In the genomic region with DNA sequence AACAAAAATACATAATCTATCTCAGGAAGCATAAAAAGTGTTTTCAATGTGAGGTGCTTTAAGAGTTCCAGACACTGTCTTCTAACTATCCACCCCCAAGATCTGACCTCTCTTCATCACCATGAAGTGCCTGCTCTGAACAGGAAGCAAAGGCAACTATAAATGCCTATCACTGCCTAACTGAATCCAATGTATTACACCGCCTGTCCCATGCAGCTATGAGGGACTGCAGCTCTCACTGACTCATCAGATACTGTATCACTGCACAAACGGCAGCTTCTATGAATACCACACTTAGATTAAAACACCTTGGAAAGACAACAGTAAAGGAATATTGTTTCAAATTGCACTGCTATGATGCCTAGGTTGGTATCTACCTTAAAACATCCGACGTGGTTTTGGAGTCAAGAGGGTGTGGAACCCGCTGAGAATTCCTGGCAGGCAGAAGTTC, we compare ENCODE assay signal across 18 cellular contexts.
A peak's percentile ranks its signal among the peaks of the same experiment; 100 is the strongest.
DNase-seq lines count a peak whose midpoint lies in the region; ATAC-seq and TF ChIP-seq lines count a peak whose summit lies in the region.
"Had no signal": no experiment of that assay in that cellular context is flagged by ENCODE, and none has a peak within 500 bp of the region (broad histone marks: within the 10 kb centered on the region; RNA-seq: fewer than 3 reads in every experiment).

No MANE protein-coding gene starts in this region.

- no peaks in the 10 kb centered on the region for H3K9me3 Mint-ChIP-seq in activated CD8-positive, alpha-beta T cell treated with anti-CD3 and anti-CD28 coated beads, Interleukin-2, amount 10 ng/mL, durations not matched to agents 7 days and 5 days (ENCODE audit: insufficient read depth)
- no peaks in the 10 kb centered on the region for H3K9me3 Mint-ChIP-seq in activated CD8-positive, alpha-beta T cell treated with anti-CD3 and anti-CD28 coated beads for 36 hours
- H3K9me3 Mint-ChIP-seq: dendritic cell treated with granulocyte-macrophage colony-stimulating factor and Interleukin-4, amounts not matched to agents 40 ng/mL and 50 ng/mL, for 4 days; stimulated activated naive B cell treated with anti-CD40 and anti-IgM and Interleukin-4, amounts not matched to agents 10 μg/mL and 1 μg/mL and 100 μg/mL, for 72 hours had no signal

- H3K27ac Mint-ChIP-seq in activated CD8-positive, alpha-beta T cell treated with anti-CD3 and anti-CD28 coated beads, Interleukin-2, amount 10 ng/mL, durations not matched to agents 7 days and 5 days = peak overlapping the region; percentile 70
- no peak overlapping the region for H3K27ac Mint-ChIP-seq in activated CD8-positive, alpha-beta T cell treated with anti-CD3 and anti-CD28 coated beads for 36 hours
- H3K27ac Mint-ChIP-seq: dendritic cell treated with granulocyte-macrophage colony-stimulating factor and Interleukin-4, amounts not matched to agents 40 ng/mL and 50 ng/mL, for 4 days; stimulated activated naive B cell treated with anti-CD40 and anti-IgM and Interleukin-4, amounts not matched to agents 10 μg/mL and 1 μg/mL and 100 μg/mL, for 72 hours had no signal

- no peaks in the 10 kb centered on the region for H3K27me3 Mint-ChIP-seq in activated CD8-positive, alpha-beta T cell treated with anti-CD3 and anti-CD28 coated beads, Interleukin-2, amount 10 ng/mL, durations not matched to agents 7 days and 5 days (ENCODE audit: low read depth)
- no peaks in the 10 kb centered on the region for H3K27me3 Mint-ChIP-seq in activated CD8-positive, alpha-beta T cell treated with anti-CD3 and anti-CD28 coated beads for 36 hours
- H3K27me3 Mint-ChIP-seq: dendritic cell treated with granulocyte-macrophage colony-stimulating factor and Interleukin-4, amounts not matched to agents 40 ng/mL and 50 ng/mL, for 4 days; stimulated activated naive B cell treated with anti-CD40 and anti-IgM and Interleukin-4, amounts not matched to agents 10 μg/mL and 1 μg/mL and 100 μg/mL, for 72 hours had no signal

- no peak for TF ChIP-seq CTCF in activated CD8-positive, alpha-beta T cell treated with anti-CD3 and anti-CD28 coated beads for 36 hours (IDR thresholded peaks at IDR 0.05)
- TF ChIP-seq CTCF in fibroblast of mammary gland (conservative IDR thresholded peaks at IDR 0.05; ENCODE audit: control insufficient read depth, insufficient read depth, low read depth, low read length) (no peak), heart left ventricle (IDR thresholded peaks at IDR 0.05) (no peak), esophagus squamous epithelium (IDR thresholded peaks at IDR 0.05) (no peak)

- H3K4me1 ChIP-seq in SJSA1 (replicated peaks) = peaks cover 41% of the 10 kb centered on the region
- peaks cover 26% of the 10 kb centered on the region for H3K4me1 ChIP-seq in skeletal muscle satellite cell (ENCODE audit: control insufficient read depth, insufficient read depth, low read length)
- H3K4me1 ChIP-seq in heart left ventricle = no peaks in the 10 kb centered on the region
- no peaks in the 10 kb centered on the region for H3K4me1 ChIP-seq in esophagus squamous epithelium
- H3K4me1 ChIP-seq: HAP-1, lower lobe of right lung, SJCRH30 had no signal

- H3K27me3 ChIP-seq in SJSA1 (replicated peaks) (no peaks in the 10 kb centered on the region), skeletal muscle satellite cell (ENCODE audit: control insufficient read depth, insufficient read depth, low read length) (no peaks in the 10 kb centered on the region), heart left ventricle (no peaks in the 10 kb centered on the region), esophagus squamous epithelium (no peaks in the 10 kb centered on the region)
- H3K27me3 ChIP-seq: SJCRH30 had no signal

- H3K4me1 Mint-ChIP-seq in activated CD8-positive, alpha-beta T cell treated with anti-CD3 and anti-CD28 coated beads, Interleukin-2, amount 10 ng/mL, durations not matched to agents 7 days and 5 days (ENCODE audit: low read depth) = peaks cover 70% of the 10 kb centered on the region
- H3K4me1 Mint-ChIP-seq in activated CD8-positive, alpha-beta T cell treated with anti-CD3 and anti-CD28 coated beads for 36 hours (ENCODE audit: low read depth) = peaks cover 24% of the 10 kb centered on the region

- no peak for ATAC-seq in activated CD8-positive, alpha-beta T cell treated with anti-CD3 and anti-CD28 coated beads, Interleukin-2, amount 10 ng/mL, durations not matched to agents 7 days and 5 days
- no peak for ATAC-seq in activated CD8-positive, alpha-beta T cell treated with anti-CD3 and anti-CD28 coated beads for 36 hours
- no peak for ATAC-seq in heart left ventricle
- ATAC-seq: HepG2; stimulated activated naive B cell treated with anti-CD40 and anti-IgM and Interleukin-4, amounts not matched to agents 10 μg/mL and 1 μg/mL and 100 μg/mL, for 72 hours had no signal

- H3K9me3 ChIP-seq in SJSA1 (replicated peaks) = no peaks in the 10 kb centered on the region
- no peaks in the 10 kb centered on the region for H3K9me3 ChIP-seq in skeletal muscle satellite cell (replicated peaks; ENCODE audit: low read length)
- no peaks in the 10 kb centered on the region for H3K9me3 ChIP-seq in heart left ventricle
- no peaks in the 10 kb centered on the region for H3K9me3 ChIP-seq in esophagus squamous epithelium
- H3K9me3 ChIP-seq: HAP-1, lower lobe of right lung, SJCRH30 had no signal

- intact Hi-C loops in activated CD8-positive, alpha-beta T cell treated with anti-CD3 and anti-CD28 coated beads for 36 hours (cut with micrococcal nuclease) = no loop called here
- intact Hi-C loops in heart left ventricle (cut with DNase I) (no loop called here), esophagus squamous epithelium (cut with DNase I) (no loop called here)

- 75 to 83% (median 78%) methylated on average over 5 of the region's 5 CpGs for WGBS in heart left ventricle, 4 donors
- WGBS in esophagus squamous epithelium, 2 donors = 88 to 89% methylated on average over 5 of the region's 5 CpGs

- no peak overlapping the region for H3K4me3 ChIP-seq in SJSA1
- no peak overlapping the region for H3K4me3 ChIP-seq in fibroblast of mammary gland (ENCODE audit: control insufficient read depth, low read depth, low read length)
- peak overlapping the region; percentile 20 for H3K4me3 ChIP-seq in skeletal muscle satellite cell (ENCODE audit: low read length)
- no peak overlapping the region for H3K4me3 ChIP-seq in heart left ventricle
- H3K4me3 ChIP-seq in esophagus squamous epithelium = no peak overlapping the region
- H3K4me3 ChIP-seq: HAP-1, lower lobe of right lung, SJCRH30 had no signal

- H3K27ac ChIP-seq in SJSA1 (peak overlapping the region; percentile 93), heart left ventricle (no peak overlapping the region), esophagus squamous epithelium (no peak overlapping the region)
- H3K27ac ChIP-seq: lower lobe of right lung, SJCRH30 had no signal

- no peak for TF ChIP-seq POLR2A in heart left ventricle (IDR thresholded peaks at IDR 0.05)
- no peak for TF ChIP-seq POLR2A in esophagus squamous epithelium (IDR thresholded peaks at IDR 0.05)

- H3K4me2 ChIP-seq in skeletal muscle satellite cell (ENCODE audit: low read length) = peak overlapping the region; percentile 61

- CTCF ChIA-PET in activated CD8-positive, alpha-beta T cell treated with anti-CD3 and anti-CD28 coated beads, Interleukin-2, amount 10 ng/mL, durations not matched to agents 7 days and 5 days (lab: Charles Lee) = no interaction called here
- CTCF ChIA-PET in activated CD8-positive, alpha-beta T cell treated with anti-CD3 and anti-CD28 coated beads for 36 hours (lab: Charles Lee) = interaction anchor here (0.6 kb wide), 1 partner anchor 35 kb away, joined by 3 read pairs; no protein-coding TSS in a partner anchor

- DNase-seq in activated CD8-positive, alpha-beta T cell treated with anti-CD3 and anti-CD28 coated beads, Interleukin-2, amount 10 ng/mL, durations not matched to agents 7 days and 5 days = no peak
- DNase-seq in activated CD8-positive, alpha-beta T cell treated with anti-CD3 and anti-CD28 coated beads for 36 hours = no peak
- peak in 1 of 2 experiments; percentile 84 for DNase-seq in SJSA1 (ENCODE audit: low read depth in 1 of 2, low spot score in 2 of 2)
- peak; percentile 69 for DNase-seq in fibroblast of mammary gland (ENCODE audit: low read depth)
- no peak for DNase-seq in DMS153 treated with DMSO at 0.1 percent for 48 hours (lab: John Stamatoyannopoulos, UW; ENCODE audit: unreplicated experiment)
- no peak for DNase-seq in heart left ventricle
- DNase-seq in esophagus squamous epithelium (lab: John Stamatoyannopoulos, UW) = no peak
- DNase-seq: activated effector memory CD4-positive, alpha-beta T cell treated with Interleukin-2 at 50 U/mL for 16 hours; DMS79; lower lobe of right lung; NCI-H748 treated with DMSO at 0.1 percent for 48 hours; SJCRH30; stimulated activated CD4-positive, alpha-beta T cell treated with anti-CD3 and anti-CD28 coated beads, Interleukin-2, amount 100 ng/mL, for 24 hours; stimulated activated naive B cell treated with anti-CD40 and anti-IgM and Interleukin-4, amounts not matched to agents 10 μg/mL and 1 μg/mL and 100 μg/mL, for 72 hours had no signal

- peak overlapping the region; percentile 55 for H3K9ac ChIP-seq in skeletal muscle satellite cell (ENCODE audit: low read depth, low read length)

- no peak overlapping the region for H3K4me3 Mint-ChIP-seq in activated CD8-positive, alpha-beta T cell treated with anti-CD3 and anti-CD28 coated beads, Interleukin-2, amount 10 ng/mL, durations not matched to agents 7 days and 5 days
- no peak overlapping the region for H3K4me3 Mint-ChIP-seq in activated CD8-positive, alpha-beta T cell treated with anti-CD3 and anti-CD28 coated beads for 36 hours
- H3K4me3 Mint-ChIP-seq: dendritic cell treated with granulocyte-macrophage colony-stimulating factor and Interleukin-4, amounts not matched to agents 40 ng/mL and 50 ng/mL, for 4 days; stimulated activated naive B cell treated with anti-CD40 and anti-IgM and Interleukin-4, amounts not matched to agents 10 μg/mL and 1 μg/mL and 100 μg/mL, for 72 hours had no signal

- POLR2A ChIA-PET in activated CD8-positive, alpha-beta T cell treated with anti-CD3 and anti-CD28 coated beads, Interleukin-2, amount 10 ng/mL, durations not matched to agents 7 days and 5 days (lab: Charles Lee) = no interaction called here
- POLR2A ChIA-PET in activated CD8-positive, alpha-beta T cell treated with anti-CD3 and anti-CD28 coated beads for 36 hours (lab: Charles Lee) = no interaction called here

- H3K36me3 ChIP-seq in SJSA1 (peaks cover 58% of the 10 kb centered on the region), skeletal muscle satellite cell (ENCODE audit: insufficient read depth, low read length) (peaks cover 59% of the 10 kb centered on the region), heart left ventricle (peaks cover 2 to 100% (median 95%) of the 10 kb centered on the region in 9 donors), esophagus squamous epithelium (peaks cover 36 to 100% (median 55%) of the 10 kb centered on the region in 3 donors)

- H3K36me3 Mint-ChIP-seq in activated CD8-positive, alpha-beta T cell treated with anti-CD3 and anti-CD28 coated beads, Interleukin-2, amount 10 ng/mL, durations not matched to agents 7 days and 5 days (ENCODE audit: low read depth) = peaks cover 71% of the 10 kb centered on the region
- H3K36me3 Mint-ChIP-seq in activated CD8-positive, alpha-beta T cell treated with anti-CD3 and anti-CD28 coated beads for 36 hours (ENCODE audit: low read depth) = peaks cover 39% of the 10 kb centered on the region
